ENCODE assay signal across 12 cellular contexts in genomic region chr2:215830313-215830712, GRCh38.
DNase-seq lines count a peak whose midpoint lies in the region; TF ChIP-seq lines count a peak whose summit lies in the region.
"Had no signal": no experiment of that assay in that cellular context is flagged by ENCODE, and none has a peak within 500 bp of the region (broad histone marks: within the 10 kb centered on the region; RNA-seq: fewer than 3 reads in every experiment).

No MANE protein-coding gene starts in this region.

- H3K23me2 ChIP-seq in H9 (ENCODE audit: insufficient read length, low read depth, low read length, poor library complexity, severe bottlenecking), result no peaks in the 10 kb centered on the region

- no peak overlapping the region for H3K56ac ChIP-seq in H9 (ENCODE audit: insufficient read length, low read depth, low read length)

- no peak overlapping the region for H2BK12ac ChIP-seq in H9 (ENCODE audit: insufficient read length, low read depth, low read length)

- H3K4me2 ChIP-seq in H9 (ENCODE audit: insufficient read depth, insufficient read length, low read length), result no peak overlapping the region

- H3K23ac ChIP-seq in H9 (ENCODE audit: insufficient read length, low read depth, low read length), result no peak overlapping the region

- no peak overlapping the region for H4K5ac ChIP-seq in H9 (ENCODE audit: insufficient read length, low read depth, low read length)

- no peak overlapping the region for H3K14ac ChIP-seq in H9 (ENCODE audit: insufficient read depth, low read length)

- H3K27ac Mint-ChIP-seq in chondrocyte (ENCODE audit: unreplicated experiment) (peak overlapping the region; percentile 75), H9 (no peak overlapping the region)

- no peak overlapping the region for H4K8ac ChIP-seq in H9 (replicated peaks; ENCODE audit: insufficient read length, low read depth, low read length)

- no peaks in the 10 kb centered on the region for H4K20me1 ChIP-seq in H9 (ENCODE audit: control insufficient read depth, insufficient read depth, insufficient read length)

- H2BK5ac ChIP-seq in H9 (ENCODE audit: insufficient read length, low read length), result no peak overlapping the region

- H2BK15ac ChIP-seq in H9 (ENCODE audit: low read depth, low read length), result no peak overlapping the region; the same call in 1 of the 2 replicates

- H2AFZ ChIP-seq in H9 (ENCODE audit: low read length), result no peak overlapping the region

- H3K4me3 Mint-ChIP-seq in chondrocyte (ENCODE audit: unreplicated experiment), result no peak overlapping the region
- no peak overlapping the region for H3K4me3 Mint-ChIP-seq in H9
- H3K4me3 Mint-ChIP-seq: dendritic cell treated with granulocyte-macrophage colony-stimulating factor and Interleukin-4, amounts not matched to agents 40 ng/mL and 50 ng/mL, for 4 days had no signal

- peaks cover 77% of the 10 kb centered on the region for H3K4me1 Mint-ChIP-seq in chondrocyte (ENCODE audit: low read depth)
- H3K4me1 Mint-ChIP-seq in H9, result peaks cover 5 to 16% of the 10 kb centered on the region in 2 experiments

- no peaks in the 10 kb centered on the region for H3K27me3 Mint-ChIP-seq in chondrocyte (ENCODE audit: low read depth)
- no peaks in the 10 kb centered on the region for H3K27me3 Mint-ChIP-seq in H9 (ENCODE audit: low read depth)

- H3K27me3 ChIP-seq in transverse colon (no peaks in the 10 kb centered on the region), H9 (ENCODE audit: insufficient read depth, low read length) (no peaks in the 10 kb centered on the region)

- no peak overlapping the region for H2BK120ac ChIP-seq in H9 (ENCODE audit: low read depth, low read length, poor library complexity, severe bottlenecking)

- H3K9ac ChIP-seq in H9 (ENCODE audit: extremely low read depth, insufficient read length, low read length), result no peak overlapping the region

- H4K91ac ChIP-seq in H9 (ENCODE audit: insufficient read length, low read depth, low read length), result no peak overlapping the region

- no peak overlapping the region for H3T11ph ChIP-seq in H9 (ENCODE audit: low read length)

- DNase-seq in DMS153 (lab: John Stamatoyannopoulos, UW), result peak; percentile 20
- no peak for DNase-seq in DMS153 treated with DMSO at 0.1 percent for 48 hours (lab: John Stamatoyannopoulos, UW; ENCODE audit: unreplicated experiment)
- no peak for DNase-seq in chondrocyte (ENCODE audit: low spot score)
- DNase-seq in left kidney (ENCODE audit: low read depth, low spot score), result peak; percentile 92
- peak; percentile 30 for DNase-seq in transverse colon
- no peak for DNase-seq in NCI-H146 treated with DMSO at 0.1 percent for 48 hours (lab: John Stamatoyannopoulos, UW; ENCODE audit: unreplicated experiment)
- DNase-seq in H9, result no peak
- DNase-seq in stimulated activated CD4-positive, alpha-beta T cell treated with anti-CD3 and anti-CD28 coated beads, Interleukin-4, amount 100 ng/mL, for 24 hours, result no peak
- DNase-seq: activated CD8-positive, alpha-beta memory T cell treated with anti-CD3 and anti-CD28 coated beads for 24 hours; NK-92 treated with Interleukin-12 subunit alpha and Interleukin-12 subunit beta, amount 100 ng/mL, for 24 hours; stimulated activated CD4-positive, alpha-beta T cell treated with anti-CD3 and anti-CD28 coated beads, Interleukin-1b, Interleukin-23, amount 100 ng/mL, for 48 hours had no signal

- TF ChIP-seq CTCF in chondrocyte (IDR thresholded peaks at IDR 0.05), result peak; percentile 51
- no peak for TF ChIP-seq CTCF in transverse colon (IDR thresholded peaks at IDR 0.05)
- TF ChIP-seq CTCF in H9 (conservative IDR thresholded peaks at IDR 0.05), result no peak

- no peak overlapping the region for H3K4ac ChIP-seq in H9 (ENCODE audit: low read depth, low read length)

- H2BK20ac ChIP-seq in H9 (ENCODE audit: low read depth, low read length, poor library complexity, severe bottlenecking), result no peak overlapping the region

- in situ Hi-C loops in transverse colon (cut with MboI; ENCODE audit: low pct_ligation_motif_present in 1 of 4, low pct_unique_long_range_greater_than_20kb in 1 of 4, low sequenced_read_pairs in 3 of 4), result no loop called here

- no peak for TF ChIP-seq POLR2A in transverse colon (IDR thresholded peaks at IDR 0.05)

- TF ChIP-seq EP300 in transverse colon (IDR thresholded peaks at IDR 0.05; ENCODE audit: low read depth), result no peak

- no peaks in the 10 kb centered on the region for H3K36me3 ChIP-seq in transverse colon

- H3K36me3 Mint-ChIP-seq in chondrocyte (ENCODE audit: low read depth) (no peaks in the 10 kb centered on the region), H9 (ENCODE audit: insufficient read depth in 1 of 3, low read depth in 3 of 3) (no peaks in the 10 kb centered on the region)

- peaks cover 0 to 49% (median 19%) of the 10 kb centered on the region in 4 donors for H3K4me1 ChIP-seq in transverse colon
- H3K4me1 ChIP-seq in H9 (ENCODE audit: insufficient read depth, low read length), result no peaks in the 10 kb centered on the region; the same call in 1 of the 2 replicates

- intact Hi-C loops in transverse colon (cut with DNase I; ENCODE audit: low total_unique reads), result no loop called here

- 54 to 60% methylated on average over 4 of the region's 4 CpGs for WGBS in transverse colon (ENCODE audit: low coverage in 1 of 2), 2 donors
- no CpG with 5 or more reads among the region's 4 CpGs for WGBS in H9 (ENCODE audit: extremely low coverage, insufficient read length, low lambda C conversion rate)

- H3K9me3 ChIP-seq in transverse colon (no peaks in the 10 kb centered on the region), H9 (ENCODE audit: control insufficient read depth, low read depth, low read length) (no peaks in the 10 kb centered on the region)

- no peaks in the 10 kb centered on the region for H3K79me1 ChIP-seq in H9 (ENCODE audit: insufficient read depth, low read depth, low read length, poor library complexity, severe bottlenecking)

- no peak overlapping the region for H3K18ac ChIP-seq in H9 (ENCODE audit: insufficient read length, low read depth, low read length)

- H3K27ac ChIP-seq in transverse colon (peak overlapping the region in 3 of 4 donors; percentile 54 to 73 (median 64)), H9 (ENCODE audit: insufficient read length, low read depth, low read length) (no peak overlapping the region)

- H3K79me2 ChIP-seq in H9 (ENCODE audit: insufficient read depth, low read length), result no peaks in the 10 kb centered on the region

- no peak overlapping the region for H3K4me3 ChIP-seq in transverse colon

- H3K9me3 Mint-ChIP-seq in chondrocyte (ENCODE audit: low read depth), result peaks cover 3% of the 10 kb centered on the region
- H3K9me3 Mint-ChIP-seq in H9, result no peaks in the 10 kb centered on the region
- H3K9me3 Mint-ChIP-seq: dendritic cell treated with granulocyte-macrophage colony-stimulating factor and Interleukin-4, amounts not matched to agents 40 ng/mL and 50 ng/mL, for 4 days had no signal

- no peak overlapping the region for H2AK5ac ChIP-seq in H9 (ENCODE audit: insufficient read length, low read length)

Comparison
In these comparisons a context has a peak if more than half of its experiments do, and no peak if none do; other contexts are left out.
1. DNase-seq: peak in DMS153 (single experiment), left kidney (single experiment) and transverse colon (single experiment); none in DMS153 treated with DMSO at 0.1 percent for 48 hours (single experiment), chondrocyte (single experiment), NCI-H146 treated with DMSO at 0.1 percent for 48 hours (single experiment), H9 (single experiment) and stimulated activated CD4-positive, alpha-beta T cell treated with anti-CD3 and anti-CD28 coated beads, Interleukin-4, amount 100 ng/mL, for 24 hours (single experiment).